In the genomic region with DNA sequence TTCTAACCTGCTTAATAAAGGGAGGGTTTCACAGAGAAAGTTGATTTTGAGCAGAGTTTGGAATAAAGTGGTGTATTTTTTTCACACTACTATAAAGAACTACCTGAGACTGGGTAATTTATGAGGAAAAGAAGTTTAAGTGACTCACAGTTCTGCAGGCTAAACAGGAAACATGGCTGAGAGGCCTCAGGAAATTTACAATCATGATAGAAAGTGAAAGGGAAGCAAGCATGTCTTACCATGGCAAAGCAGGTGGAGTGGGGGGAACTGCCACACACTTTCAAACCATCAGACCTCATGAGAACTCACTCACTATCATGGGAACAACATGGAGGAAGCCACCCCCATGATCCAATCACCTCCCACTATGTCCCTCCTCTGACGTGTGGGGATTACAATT, we compare ENCODE assay signal across 21 cellular contexts.
DNase-seq lines count a peak whose midpoint lies in the region; ATAC-seq, FAIRE-seq and TF ChIP-seq lines count a peak whose summit lies in the region.
"Had no signal": no experiment of that assay in that cellular context is flagged by ENCODE, and none has a peak within 500 bp of the region (broad histone marks: within the 10 kb centered on the region; RNA-seq: fewer than 3 reads in every experiment).

No MANE protein-coding gene starts in this region.

- peak; percentile 49 for FAIRE-seq in GM18507 (lab: Jason Lieb, UNC)

- peak; percentile 58 for ATAC-seq in HG03159 (IDR thresholded peaks at IDR 0.05; ENCODE audit: unreplicated experiment)
- no peak for ATAC-seq in HG03025 (IDR thresholded peaks at IDR 0.05; ENCODE audit: low FRiP score, unreplicated experiment)
- no peak for ATAC-seq in left cardiac atrium
- ATAC-seq: activated CD8-positive, alpha-beta T cell treated with anti-CD3 and anti-CD28 coated beads for 36 hours; left colon; Right ventricle myocardium inferior; stimulated activated naive CD8-positive, alpha-beta T cell treated with anti-CD3 and anti-CD28 coated beads, Interleukin-15, amount 100 ng/mL, for 72 hours had no signal

- H3K4me3 ChIP-seq in epithelial cell of esophagus (ENCODE audit: low read length) = no peak overlapping the region
- H3K4me3 ChIP-seq: uterus had no signal

- DNase-seq in A172 (ENCODE audit: low spot score) = peak; percentile 22
- no peak for DNase-seq in GM18507 (ENCODE audit: extremely low spot score, insufficient read length, low read depth)
- peak; percentile 45 for DNase-seq in epithelial cell of esophagus (ENCODE audit: low read depth)
- no peak for DNase-seq in germinal center (ENCODE audit: low spot score)
- no peak for DNase-seq in middle frontal gyrus (ENCODE audit: extremely low spot score, low spot score)
- DNase-seq in left cardiac atrium = no peak
- DNase-seq: activated CD8-positive, alpha-beta T cell treated with anti-CD3 and anti-CD28 coated beads for 36 hours; CD4-positive, alpha-beta memory T cell; DND-41; effector CD4-positive, alpha-beta T cell; H7; hypothalamus; left colon; NCI-H187; NCI-H446 treated with DMSO at 0.1 percent for 48 hours; nucleus accumbens; stimulated activated naive CD8-positive, alpha-beta T cell treated with anti-CD3 and anti-CD28 coated beads, Interleukin-15, amount 100 ng/mL, for 72 hours; uterus had no signal

- no peak for TF ChIP-seq CTCF in epithelial cell of esophagus (IDR thresholded peaks at IDR 0.05; ENCODE audit: insufficient read depth, low read depth, low read length, missing control alignments)

- intact Hi-C loops in left cardiac atrium (cut with DNase I) = no loop called here

Comparison
In these comparisons a context has a peak if more than half of its experiments do, and no peak if none do; other contexts are left out.
1. DNase-seq: peak in A172 (single experiment) and epithelial cell of esophagus (single experiment); none in GM18507 (single experiment), germinal center (single experiment), middle frontal gyrus (single experiment) and left cardiac atrium (single experiment).